Comparison of ENCODE assay signal across 20 cellular contexts in genomic region chr7:81064446-81064845, GRCh38.
DNase-seq lines count a peak whose midpoint lies in the region; ATAC-seq and TF ChIP-seq lines count a peak whose summit lies in the region.
"Had no signal": no experiment of that assay in that cellular context is flagged by ENCODE, and none has a peak within 500 bp of the region (broad histone marks: within the 10 kb centered on the region; RNA-seq: fewer than 3 reads in every experiment).

No MANE protein-coding gene starts in this region.

- no peaks in the 10 kb centered on the region for H4K20me1 ChIP-seq in H9 (ENCODE audit: control insufficient read depth, insufficient read depth, insufficient read length)

- ATAC-seq in GM18909 (IDR thresholded peaks at IDR 0.05; ENCODE audit: poor library complexity, unreplicated experiment), result no peak
- ATAC-seq: HepG2; stimulated activated naive B cell treated with anti-CD40 and anti-IgM and Interleukin-4, amounts not matched to agents 10 μg/mL and 1 μg/mL and 100 μg/mL, for 72 hours; T-cell had no signal

- H3K27ac Mint-ChIP-seq in H9 (no peak overlapping the region; a peak in 1 of 7 replicates), glutamatergic neuron (ENCODE audit: unreplicated experiment) (peak overlapping the region; percentile 72)
- H3K27ac Mint-ChIP-seq: stimulated activated naive B cell treated with anti-CD40 and anti-IgM and Interleukin-4, amounts not matched to agents 10 μg/mL and 1 μg/mL and 100 μg/mL, for 72 hours; T-cell had no signal

- H2BK5ac ChIP-seq in H9 (ENCODE audit: insufficient read length, low read length), result no peak overlapping the region
- peak overlapping the region; percentile 5 for H2BK5ac ChIP-seq in trophoblast cell (ENCODE audit: low read depth, low read length, poor library complexity)

- H3K4me3 Mint-ChIP-seq in H9 (no peak overlapping the region), glutamatergic neuron (ENCODE audit: unreplicated experiment) (peak overlapping the region; percentile 2)
- H3K4me3 Mint-ChIP-seq: stimulated activated naive B cell treated with anti-CD40 and anti-IgM and Interleukin-4, amounts not matched to agents 10 μg/mL and 1 μg/mL and 100 μg/mL, for 72 hours; T-cell had no signal

- POLR2A ChIA-PET in RWPE1 (lab: Yijun Ruan, JAX; ENCODE audit: low non-redundant PET), result no interaction called here

- H3K23me2 ChIP-seq in H9 (ENCODE audit: insufficient read length, low read depth, low read length, poor library complexity, severe bottlenecking), result no peaks in the 10 kb centered on the region

- DNase-seq in H9, result no peak
- DNase-seq in NCI-H82 treated with DMSO at 0.1 percent for 48 hours (lab: John Stamatoyannopoulos, UW; ENCODE audit: unreplicated experiment), result peak; percentile 9
- peak; percentile 30 for DNase-seq in glutamatergic neuron
- peak in 1 of 2 donors; percentile 10 for DNase-seq in trophoblast cell
- DNase-seq in NCI-H128 (lab: John Stamatoyannopoulos, UW; ENCODE audit: unreplicated experiment), result no peak
- DNase-seq in HuH-7.5 (ENCODE audit: low spot score), result no peak
- DNase-seq in RWPE1 (ENCODE audit: low spot score), result no peak
- DNase-seq: activated naive CD4-positive, alpha-beta T cell treated with anti-CD3 and anti-CD28 coated beads, Interleukin-2, amount 50 U/mL, for 16 hours; AML-193; DMS53; effector CD8-positive, alpha-beta T cell; H7; NCI-H1048; NCI-H345; stimulated activated naive B cell treated with anti-CD40 and anti-IgM and Interleukin-4, amounts not matched to agents 10 μg/mL and 1 μg/mL and 100 μg/mL, for 72 hours; T-cell had no signal

- no peak overlapping the region for H3K23ac ChIP-seq in H9 (ENCODE audit: insufficient read length, low read depth, low read length)
- H3K23ac ChIP-seq in trophoblast cell (ENCODE audit: low read length), result no peak overlapping the region

- CTCF ChIA-PET in RWPE1 (lab: Yijun Ruan, JAX), result no interaction called here

- H3K14ac ChIP-seq in H9 (ENCODE audit: insufficient read depth, low read length) (no peak overlapping the region), trophoblast cell (ENCODE audit: low read length) (no peak overlapping the region)

- no peak overlapping the region for H3K4me2 ChIP-seq in H9 (ENCODE audit: insufficient read depth, insufficient read length, low read length)
- H3K4me2 ChIP-seq in trophoblast cell (ENCODE audit: low read length), result no peak overlapping the region

- H4K91ac ChIP-seq in H9 (ENCODE audit: insufficient read length, low read depth, low read length) (no peak overlapping the region), trophoblast cell (ENCODE audit: low read depth, low read length) (no peak overlapping the region)

- H3K27ac ChIP-seq in H9 (ENCODE audit: insufficient read length, low read depth, low read length) (no peak overlapping the region), trophoblast cell (ENCODE audit: low read depth, low read length) (peak overlapping the region; percentile 3), RWPE1 (no peak overlapping the region)

- no peak overlapping the region for H4K12ac ChIP-seq in trophoblast cell (ENCODE audit: low read depth, low read length)

- H4K8ac ChIP-seq in H9 (replicated peaks; ENCODE audit: insufficient read length, low read depth, low read length) (no peak overlapping the region), trophoblast cell (ENCODE audit: low read depth, low read length) (no peak overlapping the region)

- H3K36me3 ChIP-seq in trophoblast cell (ENCODE audit: control insufficient read depth in 1 of 2, insufficient read depth in 2 of 2, low read length in 2 of 2), result no peaks in the 10 kb centered on the region

- no peak for TF ChIP-seq CTCF in H9 (conservative IDR thresholded peaks at IDR 0.05)
- no peak for TF ChIP-seq CTCF in glutamatergic neuron (IDR thresholded peaks at IDR 0.05; ENCODE audit: partially characterized antibody, unreplicated experiment)
- no peak for TF ChIP-seq CTCF in RWPE1 (conservative IDR thresholded peaks at IDR 0.05; ENCODE audit: low read depth)

- H3K9me3 Mint-ChIP-seq in H9 (no peaks in the 10 kb centered on the region), glutamatergic neuron (ENCODE audit: unreplicated experiment) (no peaks in the 10 kb centered on the region)
- H3K9me3 Mint-ChIP-seq: stimulated activated naive B cell treated with anti-CD40 and anti-IgM and Interleukin-4, amounts not matched to agents 10 μg/mL and 1 μg/mL and 100 μg/mL, for 72 hours had no signal

- H2BK120ac ChIP-seq in H9 (ENCODE audit: low read depth, low read length, poor library complexity, severe bottlenecking), result no peak overlapping the region
- peak overlapping the region; percentile 13 for H2BK120ac ChIP-seq in trophoblast cell (ENCODE audit: insufficient read depth, low read length, poor library complexity)

- no peaks in the 10 kb centered on the region; a peak in 1 of 7 replicates for H3K36me3 Mint-ChIP-seq in H9 (ENCODE audit: insufficient read depth in 1 of 3, low read depth in 3 of 3)
- no peaks in the 10 kb centered on the region for H3K36me3 Mint-ChIP-seq in glutamatergic neuron (ENCODE audit: unreplicated experiment)
- H3K36me3 Mint-ChIP-seq: stimulated activated naive B cell treated with anti-CD40 and anti-IgM and Interleukin-4, amounts not matched to agents 10 μg/mL and 1 μg/mL and 100 μg/mL, for 72 hours; T-cell had no signal

- no peak overlapping the region for H2BK20ac ChIP-seq in H9 (ENCODE audit: low read depth, low read length, poor library complexity, severe bottlenecking)

- H3K27me3 ChIP-seq in H9 (ENCODE audit: insufficient read depth, low read length) (no peaks in the 10 kb centered on the region), trophoblast cell (ENCODE audit: insufficient read depth, low read length) (no peaks in the 10 kb centered on the region)

- no peak overlapping the region for H3K9ac ChIP-seq in H9 (ENCODE audit: extremely low read depth, insufficient read length, low read length)
- no peak overlapping the region for H3K9ac ChIP-seq in trophoblast cell (ENCODE audit: low read length)

- H3K9me3 ChIP-seq in H9 (ENCODE audit: control insufficient read depth, low read depth, low read length), result no peaks in the 10 kb centered on the region
- H3K9me3 ChIP-seq in trophoblast cell (ENCODE audit: insufficient read depth, low read depth, low read length), result no peaks in the 10 kb centered on the region

- no peaks in the 10 kb centered on the region for H3K4me1 ChIP-seq in H9 (ENCODE audit: insufficient read depth, low read length)
- H3K4me1 ChIP-seq in trophoblast cell (ENCODE audit: control insufficient read depth in 1 of 2, insufficient read depth in 2 of 2, low read length in 2 of 2), result no peaks in the 10 kb centered on the region

- no peak overlapping the region for H3T11ph ChIP-seq in H9 (ENCODE audit: low read length)

- H3K79me1 ChIP-seq in H9 (ENCODE audit: insufficient read depth, low read depth, low read length, poor library complexity, severe bottlenecking) (no peaks in the 10 kb centered on the region), trophoblast cell (ENCODE audit: low read length) (peaks cover 4% of the 10 kb centered on the region)

- no peak overlapping the region for H3K56ac ChIP-seq in H9 (ENCODE audit: insufficient read length, low read depth, low read length)

- no peak overlapping the region for H3K18ac ChIP-seq in H9 (ENCODE audit: insufficient read length, low read depth, low read length)
- H3K18ac ChIP-seq in trophoblast cell (ENCODE audit: low read length), result no peak overlapping the region

- H3K79me2 ChIP-seq in H9 (ENCODE audit: insufficient read depth, low read length), result no peaks in the 10 kb centered on the region
- H3K79me2 ChIP-seq in trophoblast cell (ENCODE audit: control insufficient read depth, insufficient read depth, low read length, poor library complexity), result no peaks in the 10 kb centered on the region

- no CpG with 5 or more reads among the region's 1 CpG for WGBS in H9 (ENCODE audit: extremely low coverage, insufficient read length, low lambda C conversion rate)
- no CpG with 5 or more reads among the region's 1 CpG for WGBS in trophoblast cell (ENCODE audit: extremely low coverage, insufficient coverage, insufficient read length)

- no peak overlapping the region for H3K4me3 ChIP-seq in trophoblast cell (ENCODE audit: low read depth, low read length)
- H3K4me3 ChIP-seq: lung, skin epidermis had no signal

- H2BK15ac ChIP-seq in H9 (ENCODE audit: low read depth, low read length), result no peak overlapping the region

- H2BK12ac ChIP-seq in H9 (ENCODE audit: insufficient read length, low read depth, low read length) (no peak overlapping the region), trophoblast cell (ENCODE audit: low read length) (no peak overlapping the region)

- no peak overlapping the region for H4K5ac ChIP-seq in H9 (ENCODE audit: insufficient read length, low read depth, low read length)

- H2AK5ac ChIP-seq in H9 (ENCODE audit: insufficient read length, low read length), result no peak overlapping the region
- no peak overlapping the region for H2AK5ac ChIP-seq in trophoblast cell (ENCODE audit: low read length)

- H3K27me3 Mint-ChIP-seq in H9 (ENCODE audit: low read depth), result no peaks in the 10 kb centered on the region
- H3K27me3 Mint-ChIP-seq in glutamatergic neuron (ENCODE audit: unreplicated experiment), result no peaks in the 10 kb centered on the region
- H3K27me3 Mint-ChIP-seq: stimulated activated naive B cell treated with anti-CD40 and anti-IgM and Interleukin-4, amounts not matched to agents 10 μg/mL and 1 μg/mL and 100 μg/mL, for 72 hours; T-cell had no signal

- H3K4me1 Mint-ChIP-seq in H9 (no peaks in the 10 kb centered on the region), glutamatergic neuron (ENCODE audit: low read depth, unreplicated experiment) (peaks cover 14% of the 10 kb centered on the region)
- H3K4me1 Mint-ChIP-seq: stimulated activated naive B cell treated with anti-CD40 and anti-IgM and Interleukin-4, amounts not matched to agents 10 μg/mL and 1 μg/mL and 100 μg/mL, for 72 hours; T-cell had no signal

- H3K4ac ChIP-seq in H9 (ENCODE audit: low read depth, low read length), result no peak overlapping the region
- H3K4ac ChIP-seq in trophoblast cell (ENCODE audit: low read depth, low read length), result no peak overlapping the region

- peak overlapping the region; percentile 56 for H2AFZ ChIP-seq in H9 (ENCODE audit: low read length)
- H2AFZ ChIP-seq in trophoblast cell (ENCODE audit: insufficient read depth, low read length, poor library complexity), result no peak overlapping the region

Comparison
In these comparisons a context has a peak if more than half of its experiments do, and no peak if none do; other contexts are left out.
1. DNase-seq: peak in NCI-H82 treated with DMSO at 0.1 percent for 48 hours (single experiment) and glutamatergic neuron (single experiment); none in H9 (single experiment), NCI-H128 (single experiment), HuH-7.5 (single experiment) and RWPE1 (single experiment).